Comparison of ENCODE assay signal across 1 cellular context in genomic region chr10:97520520-97520919, GRCh38.
TF ChIP-seq lines count a peak whose summit lies in the region.

No MANE protein-coding gene starts in this region.

TF ChIP-seq in GM23338, 12 proteins besides CTCF, POLR2A, EP300 and RAD21 (continued from another document):
- no peak for TF ChIP-seq ZNF462 (CRISPR knock-in tag; IDR thresholded peaks at IDR 0.05)
- TF ChIP-seq ZNF331 (CRISPR knock-in tag; IDR thresholded peaks at IDR 0.05; ENCODE audit: low read depth), result no peak
- TF ChIP-seq POLR2AphosphoS5 (IDR thresholded peaks at IDR 0.05; ENCODE audit: low read depth), result no peak
- no peak for TF ChIP-seq JUNB (IDR thresholded peaks at IDR 0.05; ENCODE audit: unreplicated experiment)
- TF ChIP-seq STAT1 (IDR thresholded peaks at IDR 0.05; ENCODE audit: unreplicated experiment), result no peak
- TF ChIP-seq CREB1 (CRISPR knock-in tag; IDR thresholded peaks at IDR 0.05; ENCODE audit: low read depth), result no peak
